ENCODE assay signal across 1 cellular context in the genomic region with DNA sequence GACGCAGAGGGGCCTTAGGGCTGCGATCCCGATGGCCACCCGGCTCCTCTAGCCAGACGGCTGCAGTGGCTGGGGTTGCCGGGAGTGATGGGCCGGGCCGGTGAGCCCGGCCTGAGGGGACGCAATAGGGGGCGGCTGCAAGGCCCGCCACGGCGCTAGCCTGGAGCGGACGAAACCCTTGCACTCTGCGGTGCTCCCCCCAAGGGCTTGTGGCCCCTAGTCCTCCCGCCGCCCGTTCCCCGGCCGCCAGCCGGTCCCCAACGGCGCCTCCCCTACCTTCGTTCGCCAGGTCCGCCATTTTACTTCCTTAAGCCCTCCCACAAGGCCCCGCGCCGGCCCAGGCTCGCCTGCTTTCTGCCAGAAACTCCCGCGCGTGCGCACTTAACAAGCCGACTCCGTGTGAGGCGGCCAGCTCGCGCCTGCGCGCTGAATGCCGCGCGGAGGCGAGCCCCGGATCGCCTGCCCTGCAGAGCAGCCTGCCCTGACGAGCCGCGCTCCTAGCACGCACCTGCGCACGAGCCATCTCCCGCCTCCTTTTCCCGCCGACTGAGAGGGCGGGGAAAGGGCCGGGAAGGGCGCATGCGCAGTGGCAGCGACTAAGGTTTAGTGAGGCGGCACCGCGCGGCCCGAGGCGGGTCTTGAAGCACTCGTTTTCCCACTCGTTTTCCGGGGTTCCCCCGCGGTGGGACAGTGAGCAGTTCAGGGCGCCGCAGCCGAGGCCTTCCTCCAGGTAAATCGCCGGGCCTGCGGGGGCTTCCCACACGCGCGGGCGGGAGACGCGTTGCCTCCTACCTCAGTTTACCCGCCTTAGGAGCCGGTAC.
TF ChIP-seq lines count a peak whose summit lies in the region.

A gene with protein sequence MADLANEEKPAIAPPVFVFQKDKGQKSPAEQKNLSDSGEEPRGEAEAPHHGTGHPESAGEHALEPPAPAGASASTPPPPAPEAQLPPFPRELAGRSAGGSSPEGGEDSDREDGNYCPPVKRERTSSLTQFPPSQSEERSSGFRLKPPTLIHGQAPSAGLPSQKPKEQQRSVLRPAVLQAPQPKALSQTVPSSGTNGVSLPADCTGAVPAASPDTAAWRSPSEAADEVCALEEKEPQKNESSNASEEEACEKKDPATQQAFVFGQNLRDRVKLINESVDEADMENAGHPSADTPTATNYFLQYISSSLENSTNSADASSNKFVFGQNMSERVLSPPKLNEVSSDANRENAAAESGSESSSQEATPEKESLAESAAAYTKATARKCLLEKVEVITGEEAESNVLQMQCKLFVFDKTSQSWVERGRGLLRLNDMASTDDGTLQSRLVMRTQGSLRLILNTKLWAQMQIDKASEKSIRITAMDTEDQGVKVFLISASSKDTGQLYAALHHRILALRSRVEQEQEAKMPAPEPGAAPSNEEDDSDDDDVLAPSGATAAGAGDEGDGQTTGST (minus strand): TSS at position 356 of the 821 bp plus-strand sequence. CDS start 58 bp downstream, at position 298.

TF ChIP-seq in HepG2, 621 proteins besides CTCF, POLR2A, EP300 and RAD21 (continued from another document):
- TF ChIP-seq NCOA2 (CRISPR knock-in tag; IDR thresholded peaks at IDR 0.05) (peak; percentile 90), ZNF337 (CRISPR knock-in tag; IDR thresholded peaks at IDR 0.05; ENCODE audit: borderline replicate concordance, low read depth) (peak; percentile 100), ELF1 (CRISPR knock-in tag; IDR thresholded peaks at IDR 0.05) (peak; percentile 70), ZNF841 (CRISPR knock-in tag; IDR thresholded peaks at IDR 0.05; ENCODE audit: borderline replicate concordance) (peak; percentile 100), ZNF619 (CRISPR knock-in tag; IDR thresholded peaks at IDR 0.05) (peak; percentile 99)
- TF ChIP-seq, protein P1, sequence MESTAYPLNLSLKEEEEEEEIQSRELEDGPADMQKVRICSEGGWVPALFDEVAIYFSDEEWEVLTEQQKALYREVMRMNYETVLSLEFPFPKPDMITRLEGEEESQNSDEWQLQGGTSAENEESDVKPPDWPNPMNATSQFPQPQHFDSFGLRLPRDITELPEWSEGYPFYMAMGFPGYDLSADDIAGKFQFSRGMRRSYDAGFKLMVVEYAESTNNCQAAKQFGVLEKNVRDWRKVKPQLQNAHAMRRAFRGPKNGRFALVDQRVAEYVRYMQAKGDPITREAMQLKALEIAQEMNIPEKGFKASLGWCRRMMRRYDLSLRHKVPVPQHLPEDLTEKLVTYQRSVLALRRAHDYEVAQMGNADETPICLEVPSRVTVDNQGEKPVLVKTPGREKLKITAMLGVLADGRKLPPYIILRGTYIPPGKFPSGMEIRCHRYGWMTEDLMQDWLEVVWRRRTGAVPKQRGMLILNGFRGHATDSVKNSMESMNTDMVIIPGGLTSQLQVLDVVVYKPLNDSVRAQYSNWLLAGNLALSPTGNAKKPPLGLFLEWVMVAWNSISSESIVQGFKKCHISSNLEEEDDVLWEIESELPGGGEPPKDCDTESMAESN (CRISPR knock-in tag; conservative IDR thresholded peaks at IDR 0.05), result peak; percentile 98; the same call in 1 of the 2 replicates
